Comparison of ENCODE assay signal across 1 cellular context in the genomic region with DNA sequence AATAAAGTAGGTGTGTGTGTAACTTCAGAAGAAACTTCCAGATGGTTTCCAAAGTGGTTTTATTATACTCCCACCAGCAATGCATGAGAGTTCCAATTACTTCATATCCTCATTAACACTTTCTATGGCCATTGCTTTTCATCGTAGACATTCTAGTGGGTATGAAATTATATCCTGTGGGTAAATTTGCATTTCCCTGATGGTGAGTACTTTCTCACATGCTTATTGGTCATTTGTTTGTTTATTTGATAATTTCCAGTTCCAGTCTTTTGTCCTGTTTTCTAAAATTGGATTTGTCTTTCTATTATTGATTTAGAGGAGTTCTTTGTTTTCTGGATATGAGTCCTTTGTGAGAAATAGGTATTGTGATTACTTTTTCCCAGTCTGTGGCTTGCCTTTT.
TF ChIP-seq lines count a peak whose summit lies in the region.

No MANE protein-coding gene starts in this region.

TF ChIP-seq in SK-N-SH, 30 proteins besides CTCF, POLR2A, EP300 and RAD21 (continued from another document):
- TF ChIP-seq, protein P1, sequence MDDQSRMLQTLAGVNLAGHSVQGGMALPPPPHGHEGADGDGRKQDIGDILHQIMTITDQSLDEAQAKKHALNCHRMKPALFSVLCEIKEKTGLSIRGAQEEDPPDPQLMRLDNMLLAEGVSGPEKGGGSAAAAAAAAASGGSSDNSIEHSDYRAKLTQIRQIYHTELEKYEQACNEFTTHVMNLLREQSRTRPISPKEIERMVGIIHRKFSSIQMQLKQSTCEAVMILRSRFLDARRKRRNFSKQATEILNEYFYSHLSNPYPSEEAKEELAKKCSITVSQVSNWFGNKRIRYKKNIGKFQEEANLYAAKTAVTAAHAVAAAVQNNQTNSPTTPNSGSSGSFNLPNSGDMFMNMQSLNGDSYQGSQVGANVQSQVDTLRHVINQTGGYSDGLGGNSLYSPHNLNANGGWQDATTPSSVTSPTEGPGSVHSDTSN (IDR thresholded peaks at IDR 0.05), result no peak
- TF ChIP-seq SMC3 (IDR thresholded peaks at IDR 0.05; ENCODE audit: low read depth, low read length) (no peak), FOSL2 (IDR thresholded peaks at IDR 0.05; ENCODE audit: borderline replicate concordance, low read depth) (no peak), RFX5 (IDR thresholded peaks at IDR 0.05; ENCODE audit: low read length) (no peak), SIN3A (IDR thresholded peaks at IDR 0.05; ENCODE audit: borderline replicate concordance, low read depth, low read length) (no peak), MEF2A (IDR thresholded peaks at IDR 0.05; ENCODE audit: borderline replicate concordance, low read depth) (no peak), GATA2 (CRISPR knock-in tag; IDR thresholded peaks at IDR 0.05) (no peak), RXRA (IDR thresholded peaks at IDR 0.05; ENCODE audit: borderline replicate concordance, low read depth) (no peak), TAF1 (IDR thresholded peaks at IDR 0.05; ENCODE audit: borderline replicate concordance, low read depth, low read length) (no peak), JUND (IDR thresholded peaks at IDR 0.05) (no peak), EZH2phosphoT487 (IDR thresholded peaks at IDR 0.05; ENCODE audit: borderline replicate concordance, low read depth) (no peak), MXI1 (IDR thresholded peaks at IDR 0.05; ENCODE audit: low read depth, low read length) (no peak)
- TF ChIP-seq, protein P2, sequence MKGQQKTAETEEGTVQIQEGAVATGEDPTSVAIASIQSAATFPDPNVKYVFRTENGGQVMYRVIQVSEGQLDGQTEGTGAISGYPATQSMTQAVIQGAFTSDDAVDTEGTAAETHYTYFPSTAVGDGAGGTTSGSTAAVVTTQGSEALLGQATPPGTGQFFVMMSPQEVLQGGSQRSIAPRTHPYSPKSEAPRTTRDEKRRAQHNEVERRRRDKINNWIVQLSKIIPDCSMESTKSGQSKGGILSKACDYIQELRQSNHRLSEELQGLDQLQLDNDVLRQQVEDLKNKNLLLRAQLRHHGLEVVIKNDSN (IDR thresholded peaks at IDR 0.05; ENCODE audit: borderline replicate concordance, low read depth), result no peak
TF ChIP-seq in SK-N-SH: peak in this region for 0.
